8 cellular contexts compared by ENCODE assay signal in the genomic region with DNA sequence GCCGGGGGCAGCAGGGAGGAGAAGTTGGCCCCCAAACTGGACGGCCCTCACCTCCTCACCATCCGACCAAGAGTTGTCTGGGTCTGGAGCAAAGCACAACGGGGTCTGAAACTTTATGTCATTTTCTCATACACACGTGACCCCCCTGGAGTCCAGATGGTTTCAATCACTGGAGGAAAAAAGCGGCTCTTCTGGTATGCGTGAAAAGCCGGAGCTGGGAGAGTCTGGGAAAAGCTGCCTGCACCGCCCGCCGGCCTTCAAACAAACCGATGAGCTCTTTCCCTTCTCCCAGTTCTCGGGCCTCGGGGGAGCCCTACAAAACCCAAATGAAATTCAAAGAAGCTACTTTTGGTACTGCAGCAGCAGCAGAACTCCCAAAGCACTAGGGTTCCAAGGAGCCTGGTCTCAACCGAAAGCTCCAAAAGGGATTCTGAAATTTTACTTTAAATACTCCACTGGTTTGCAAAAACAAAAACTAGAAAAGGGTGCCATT. TPM values are rescaled to one million over a fixed set of nuclear protein-coding genes. Genes with fewer than 3 reads are reported as not detected.
DNase-seq lines count a peak whose midpoint lies in the region; ATAC-seq and TF ChIP-seq lines count a peak whose summit lies in the region.

No MANE protein-coding gene starts in this region.

- ATAC-seq in gastrocnemius medialis (peak; percentile 76 to 82), HG03159 (IDR thresholded peaks at IDR 0.05; ENCODE audit: unreplicated experiment) (no peak)

- H3K27me3 ChIP-seq in iPS-18a (ENCODE audit: control insufficient read depth, insufficient read depth, low read length) (no peaks in the 10 kb centered on the region), gastrocnemius medialis (no peaks in the 10 kb centered on the region)

- H3K36me3 ChIP-seq in iPS-18a (ENCODE audit: control insufficient read depth, low read depth, low read length) (no peaks in the 10 kb centered on the region), gastrocnemius medialis (no peaks in the 10 kb centered on the region)

- intact Hi-C loops in gastrocnemius medialis (cut with DNase I; ENCODE audit: low total_unique reads) = loop anchor here (5.0 kb wide), 1 partner anchor 184 kb away; no protein-coding TSS in a partner anchor

- peak in 1 of 2 donors; percentile 31 for TF ChIP-seq POLR2A in gastrocnemius medialis (IDR thresholded peaks at IDR 0.05)

- in situ Hi-C loops in gastrocnemius medialis (cut with MboI; ENCODE audit: low sequenced_read_pairs in 4 of 4) = no loop called here

- H3K27ac ChIP-seq in iPS-18a (ENCODE audit: low read length) (no peak overlapping the region), gastrocnemius medialis (peak overlapping the region; percentile 71 to 78 (median 76))

- peak overlapping the region; percentile 65 for H3K9ac ChIP-seq in iPS-18a (ENCODE audit: low read length)

- H3K9me3 ChIP-seq in iPS-18a (ENCODE audit: control insufficient read depth, low read depth, low read length) (no peaks in the 10 kb centered on the region), gastrocnemius medialis (no peaks in the 10 kb centered on the region)

- TF ChIP-seq CTCF in gastrocnemius medialis (IDR thresholded peaks at IDR 0.05 in 4 of 5, conservative IDR thresholded peaks at IDR 0.05 in 1 of 5) = no peak

- DNase-seq in NCI-H2107 treated with DMSO at 0.1 percent for 48 hours (lab: John Stamatoyannopoulos, UW; ENCODE audit: unreplicated experiment) (peak; percentile 30), NCI-H2107 (lab: John Stamatoyannopoulos, UW) (no peak), NCI-H2227 (lab: John Stamatoyannopoulos, UW; ENCODE audit: unreplicated experiment) (peak; percentile 84), brain pericyte (ENCODE audit: low read depth, low spot score) (peak; percentile 86), gastrocnemius medialis (peak; percentile 30), mesenteric fat pad (ENCODE audit: low spot score) (no peak)

- peaks cover 18% of the 10 kb centered on the region for H3K4me1 ChIP-seq in iPS-18a (ENCODE audit: control insufficient read depth, low read depth, low read length)
- H3K4me1 ChIP-seq in gastrocnemius medialis = peaks cover 0 to 16% of the 10 kb centered on the region in 2 donors

- H3K4me3 ChIP-seq in iPS-18a (ENCODE audit: low read length) = peak overlapping the region; percentile 62
- peak overlapping the region; percentile 74 to 90 (median 78) for H3K4me3 ChIP-seq in gastrocnemius medialis

RNA-seq across cellular contexts. Expression of gene AKIP1, which starts 39.7 kb away (rescaled TPM):
- total RNA-seq in gastrocnemius medialis = 10 to 100 TPM; 13.8 to 33.5 (median 25.0) TPM
- 12.8 TPM for total RNA-seq in mesenteric fat pad

Comparison
In these comparisons a context has a peak if more than half of its experiments do, and no peak if none do; other contexts are left out.
1. DNase-seq: peak in NCI-H2107 treated with DMSO at 0.1 percent for 48 hours (single experiment), NCI-H2227 (single experiment), brain pericyte (single experiment) and gastrocnemius medialis (2 of 2); none in NCI-H2107 (single experiment) and mesenteric fat pad (single experiment).